ENCODE assay signal across 1 cellular context in genomic region chr2:3379647-3380534, GRCh38.
TF ChIP-seq lines count a peak whose summit lies in the region.

Gene TRAPPC12 (plus strand): TSS chr2:3379694. CDS start chr2:3387624, 7,930 bp downstream.

TF ChIP-seq in GM12878, 131 proteins besides CTCF, POLR2A, EP300 and RAD21 (continued from another document and continues in another):
- no peak for TF ChIP-seq E2F8 (IDR thresholded peaks at IDR 0.05; ENCODE audit: low read depth, partially characterized antibody)
- TF ChIP-seq BCLAF1 (IDR thresholded peaks at IDR 0.05) = no peak
- peak; percentile 73 for TF ChIP-seq PML (IDR thresholded peaks at IDR 0.05; ENCODE audit: low read length)
- no peak for TF ChIP-seq SMAD5 (IDR thresholded peaks at IDR 0.05; ENCODE audit: low read depth)
- peak; percentile 54 for TF ChIP-seq HCFC1 (IDR thresholded peaks at IDR 0.05; ENCODE audit: low read length)
- peak; percentile 68; the same call in 1 of the 2 replicates for TF ChIP-seq SPI1 (IDR thresholded peaks at IDR 0.05; ENCODE audit: borderline replicate concordance, insufficient read depth, low read depth, low read length)
- peak; percentile 81 for TF ChIP-seq ELK1 (IDR thresholded peaks at IDR 0.05; ENCODE audit: low read depth, low read length)
- TF ChIP-seq IRF3 (IDR thresholded peaks at IDR 0.05) = no peak
- no peak for TF ChIP-seq ZNF592 (IDR thresholded peaks at IDR 0.05)
- TF ChIP-seq SKIL (IDR thresholded peaks at IDR 0.05; ENCODE audit: low read depth, poor library complexity, severe bottlenecking) = no peak
- TF ChIP-seq REST (IDR thresholded peaks at IDR 0.05; ENCODE audit: low read depth, low read length) = 0 out of 2 replicates have a peak, but pooled peaks have one; percentile 33
- peak in 1 of 2 experiments; percentile 40; a peak in 1 of 3 replicates for TF ChIP-seq EGR1 (IDR thresholded peaks at IDR 0.05; ENCODE audit: borderline replicate concordance in 1 of 2, low read depth in 2 of 2, low read length in 2 of 2)
- TF ChIP-seq SUZ12 (IDR thresholded peaks at IDR 0.05; ENCODE audit: unreplicated experiment) = no peak
- TF ChIP-seq RCOR1 (conservative IDR thresholded peaks at IDR 0.05; ENCODE audit: low read depth, low read length) = no peak
- peak; percentile 69; the same call in 1 of the 2 replicates for TF ChIP-seq RELB (IDR thresholded peaks at IDR 0.05; ENCODE audit: low read depth)
- peak; percentile 33; the same call in 1 of the 2 replicates for TF ChIP-seq MTA2 (IDR thresholded peaks at IDR 0.05; ENCODE audit: low read depth)
- no peak for TF ChIP-seq NFIC (IDR thresholded peaks at IDR 0.05; ENCODE audit: low read depth, low read length)
- TF ChIP-seq SIX5 (IDR thresholded peaks at IDR 0.05; ENCODE audit: low read depth, low read length, severe bottlenecking) = no peak
- TF ChIP-seq POU2F2 (IDR thresholded peaks at IDR 0.05; ENCODE audit: borderline replicate concordance, low read depth, low read length) = no peak; the same call in 2 of the 3 replicates
- no peak for TF ChIP-seq FOXK2 (IDR thresholded peaks at IDR 0.05)
- peak; percentile 81; the same call in 1 of the 2 replicates for TF ChIP-seq DPF2 (IDR thresholded peaks at IDR 0.05)
- TF ChIP-seq MEF2A (IDR thresholded peaks at IDR 0.05; ENCODE audit: insufficient read depth, low read depth, low read length) = 0 out of 2 replicates have a peak, but pooled peaks have one; percentile 18
- TF ChIP-seq ZNF687 (IDR thresholded peaks at IDR 0.05) = peak; percentile 93
- peak; percentile 96 to 97 for TF ChIP-seq SRF (IDR thresholded peaks at IDR 0.05; ENCODE audit: low read depth in 2 of 2, low read length in 2 of 2)
- 0 out of 2 replicates have a peak, but pooled peaks have one; percentile 2 for TF ChIP-seq ATF3 (IDR thresholded peaks at IDR 0.05; ENCODE audit: borderline replicate concordance, extremely low read depth, low read depth, low read length)
- TF ChIP-seq YY1 (IDR thresholded peaks at IDR 0.05; ENCODE audit: low read depth, low read length) = no peak; the same call in 1 of the 2 replicates
